18 cellular contexts compared by ENCODE assay signal in genomic region chr17:1625507-1626080, GRCh38. TPM values are rescaled to one million over a fixed set of nuclear protein-coding genes. Genes with fewer than 3 reads are reported as not detected.
DNase-seq lines count a peak whose midpoint lies in the region; ATAC-seq, FAIRE-seq and TF ChIP-seq lines count a peak whose summit lies in the region.
"Had no signal": no experiment of that assay in that cellular context is flagged by ENCODE, and none has a peak within 500 bp of the region (broad histone marks: within the 10 kb centered on the region; RNA-seq: fewer than 3 reads in every experiment).

No MANE protein-coding gene starts in this region.

- POLR2A ChIA-PET in CD4-positive, alpha-beta memory T cell (lab: Charles Lee; ENCODE audit: partially characterized antibody) = no interaction called here

- peaks cover 32% of the 10 kb centered on the region for H3K4me1 ChIP-seq in adipocyte (ENCODE audit: control insufficient read depth, insufficient read depth, low read length)
- H3K4me1 ChIP-seq in spleen = peaks cover 15 to 85% (median 62%) of the 10 kb centered on the region in 6 donors
- H3K4me1 ChIP-seq in CD4-positive, alpha-beta memory T cell (ENCODE audit: insufficient read depth, low read length) = peaks cover 22% of the 10 kb centered on the region

- peak overlapping the region; percentile 71 for H3K9ac ChIP-seq in adipocyte (ENCODE audit: low read length)

- no peak overlapping the region for H3K27ac Mint-ChIP-seq in CD4-positive, alpha-beta memory T cell

- 68 to 83% (median 73%) methylated on average over 9 of the region's 9 CpGs for WGBS in spleen, 5 donors

- H3K27me3 ChIP-seq in adipocyte (replicated peaks; ENCODE audit: control insufficient read depth, insufficient read depth, low read length) = no peaks in the 10 kb centered on the region
- H3K27me3 ChIP-seq in spleen (replicated peaks in 1 of 7) = no peaks in the 10 kb centered on the region
- peaks cover 8% of the 10 kb centered on the region for H3K27me3 ChIP-seq in CD4-positive, alpha-beta memory T cell (ENCODE audit: insufficient read depth, low read length)
- H3K27me3 ChIP-seq: brain microvascular endothelial cell, heart left ventricle had no signal

- no peak for ATAC-seq in GM18519 (IDR thresholded peaks at IDR 0.05; ENCODE audit: low FRiP score, unreplicated experiment)
- ATAC-seq: heart left ventricle, T-cell had no signal

- peaks cover 0 to 6% of the 10 kb centered on the region in 2 donors for H3K36me3 Mint-ChIP-seq in CD4-positive, alpha-beta memory T cell
- H3K36me3 Mint-ChIP-seq: T-cell had no signal

- H3K27ac ChIP-seq in spleen = peak overlapping the region in 6 of 8 donors; percentile 94 to 99 (median 96)
- H3K27ac ChIP-seq in CD4-positive, alpha-beta memory T cell (ENCODE audit: low read depth, low read length) = no peak overlapping the region
- H3K27ac ChIP-seq: brain microvascular endothelial cell had no signal

- TF ChIP-seq POLR2A in GM12891 (IDR thresholded peaks at IDR 0.05; ENCODE audit: low read depth, low read length) (no peak), spleen (IDR thresholded peaks at IDR 0.05) (no peak)

- H3K4me3 Mint-ChIP-seq in CD4-positive, alpha-beta memory T cell = peak overlapping the region in 1 of 8 donors; percentile 22

- FAIRE-seq in GM12891 (lab: Jason Lieb, UNC) (peak; percentile 72), RCC 7860 (lab: Jason Lieb, UNC) (no peak)
- FAIRE-seq: HTR-8/SVneo had no signal

- intact Hi-C loops in spleen (cut with DNase I; ENCODE audit: low total_unique reads) = loop anchor here (5.0 kb wide), 1 partner anchor 63 kb away; the partner anchor contains the start of gene PITPNA
- intact Hi-C loops in CD4-positive, alpha-beta memory T cell (cut with micrococcal nuclease) = loop anchor here (5.0 kb wide), 1 partner anchor 168 kb away; the partner anchor contains the start of gene CRK

- TF ChIP-seq CTCF in spleen (IDR thresholded peaks at IDR 0.05 in 8 of 11, conservative IDR thresholded peaks at IDR 0.05 in 3 of 11) = no peak

- CTCF ChIA-PET in CD4-positive, alpha-beta memory T cell (lab: Charles Lee; ENCODE audit: partially characterized antibody) = interaction anchor here (1.5 to 1.6 kb wide), 2 partner anchors 23 to 52 kb away, joined by 4 to 6 read pairs; partner anchors contain the start of gene RILP

- H3K27me3 Mint-ChIP-seq in CD4-positive, alpha-beta memory T cell = peaks cover 1% of the 10 kb centered on the region in 2 donors

- H3K4me3 ChIP-seq in adipocyte (ENCODE audit: low read length) (peak overlapping the region; percentile 92), spleen (peak overlapping the region in 2 of 8 donors; percentile 31 to 92)
- H3K4me3 ChIP-seq in CD4-positive, alpha-beta memory T cell (ENCODE audit: low read length in 2 of 2) = no peak overlapping the region
- H3K4me3 ChIP-seq: esophagus squamous epithelium had no signal

- DNase-seq in GM12891 (ENCODE audit: insufficient read length, low spot score) = no peak
- DNase-seq in adipocyte (ENCODE audit: low read depth) = no peak
- peak; percentile 45 for DNase-seq in medulla oblongata (ENCODE audit: extremely low spot score)
- no peak for DNase-seq in spleen
- no peak for DNase-seq in SKM-1 (lab: John Stamatoyannopoulos, UW; ENCODE audit: unreplicated experiment)
- DNase-seq in CD4-positive, alpha-beta memory T cell = no peak
- no peak for DNase-seq in RCC 7860 (ENCODE audit: low spot score)
- DNase-seq: activated naive CD4-positive, alpha-beta T cell treated with anti-CD3 and anti-CD28 coated beads, Interleukin-2, amount 50 U/mL, for 16 hours; brain microvascular endothelial cell; DMS79; esophagus squamous epithelium; GOT3; MV-4-11; NCI-H2081 treated with DMSO at 0.1 percent for 48 hours; T-cell had no signal

- H3K36me3 ChIP-seq in adipocyte (ENCODE audit: control insufficient read depth, insufficient read depth, low read length, severe bottlenecking) (peaks cover 6% of the 10 kb centered on the region), spleen (peaks cover 0 to 48% (median 2%) of the 10 kb centered on the region in 6 donors)
- no peaks in the 10 kb centered on the region for H3K36me3 ChIP-seq in CD4-positive, alpha-beta memory T cell (ENCODE audit: insufficient read depth, low read length)
- H3K36me3 ChIP-seq: brain microvascular endothelial cell, esophagus squamous epithelium had no signal

- H3K9me3 ChIP-seq in adipocyte (ENCODE audit: control insufficient read depth, low read length) (no peaks in the 10 kb centered on the region), spleen (no peaks in the 10 kb centered on the region)
- no peaks in the 10 kb centered on the region for H3K9me3 ChIP-seq in CD4-positive, alpha-beta memory T cell (ENCODE audit: control insufficient read depth in 1 of 2, low read length in 2 of 2)
- H3K9me3 ChIP-seq: esophagus squamous epithelium, heart left ventricle had no signal

- H3K9me3 Mint-ChIP-seq in CD4-positive, alpha-beta memory T cell = no peaks in the 10 kb centered on the region
- H3K9me3 Mint-ChIP-seq: T-cell had no signal

- peaks cover 3 to 27% (median 12%) of the 10 kb centered on the region in 4 donors for H3K4me1 Mint-ChIP-seq in CD4-positive, alpha-beta memory T cell

TF ChIP-seq in GM12891, 5 proteins besides CTCF, POLR2A, EP300 and RAD21:
- TF ChIP-seq POU2F2 (IDR thresholded peaks at IDR 0.05; ENCODE audit: low read depth, low read length) (no peak), TAF1 (IDR thresholded peaks at IDR 0.05; ENCODE audit: low read depth, low read length) (no peak), POLR2AphosphoS5 (IDR thresholded peaks at IDR 0.05; ENCODE audit: low read depth, low read length) (no peak), SPI1 (IDR thresholded peaks at IDR 0.05; ENCODE audit: low read depth, low read length) (no peak), PAX5 (IDR thresholded peaks at IDR 0.05; ENCODE audit: insufficient read depth, low read length, severe bottlenecking) (no peak)
TF ChIP-seq in GM12891: peak in this region for 0.

RNA-seq across cellular contexts. Expression of gene SLC43A2, which starts 3.0 kb away (rescaled TPM):
- polyA plus RNA-seq in GM12891 (2012; ENCODE audit: low read depth, missing spikeins) = 2.8 TPM
- 10 to 100 TPM; 51.1 to 84.6 (median 67.3) TPM for total RNA-seq in spleen
- 10 to 100 TPM; 12.6 to 26.8 (median 14.9) TPM for polyA plus RNA-seq in spleen
- total RNA-seq in CD4-positive, alpha-beta memory T cell = 1 to 10 TPM; 1.9 to 3.3 TPM
- under 1 TPM; 0.56 to 0.70 TPM for polyA plus RNA-seq in CD4-positive, alpha-beta memory T cell

RNA-seq across cellular contexts. Expression of gene SCARF1, which starts 19.9 kb away (rescaled TPM):
- 1.5 TPM for polyA plus RNA-seq in GM12891 (2012; ENCODE audit: low read depth, missing spikeins)
- total RNA-seq in spleen = 100 to 1,000 TPM in 2 of 7 donors, 10 to 100 TPM in 5; 55.5 to 112 (median 66.5) TPM
- polyA plus RNA-seq in spleen = 10 to 100 TPM in 2 of 3 donors, 1 to 10 TPM in 1; 5.1 to 31.2 (median 13.6) TPM
- 1 to 10 TPM; 1.6 TPM for total RNA-seq in CD4-positive, alpha-beta memory T cell
- under 1 TPM in 1 of 2 donors, not detected in 1; 0.21 TPM for polyA plus RNA-seq in CD4-positive, alpha-beta memory T cell

RNA-seq across cellular contexts. Expression of gene RILP, which starts 24.1 kb away (rescaled TPM):
- polyA plus RNA-seq in GM12891 (2012; ENCODE audit: low read depth, missing spikeins) = 2.0 TPM
- 10 to 100 TPM; 15.8 to 43.9 (median 28.9) TPM for total RNA-seq in spleen
- 10 to 100 TPM; 14.7 to 25.6 (median 17.4) TPM for polyA plus RNA-seq in spleen
- 1 to 10 TPM; 2.0 to 2.2 TPM for total RNA-seq in CD4-positive, alpha-beta memory T cell
- polyA plus RNA-seq in CD4-positive, alpha-beta memory T cell = 1 to 10 TPM; 4.2 to 4.9 TPM

RNA-seq across cellular contexts. Expression of gene PRPF8, which starts 59.1 kb away (rescaled TPM):
- 135 TPM for polyA plus RNA-seq in GM12891 (2012; ENCODE audit: low read depth, missing spikeins)
- 100 to 1,000 TPM; 210 to 320 (median 268) TPM for total RNA-seq in spleen
- 10 to 100 TPM; 67.2 to 91.8 (median 74.8) TPM for polyA plus RNA-seq in spleen
- 100 to 1,000 TPM; 429 to 464 TPM for total RNA-seq in CD4-positive, alpha-beta memory T cell
- 100 to 1,000 TPM in 1 of 2 donors, 10 to 100 TPM in 1; 87.9 to 225 TPM for polyA plus RNA-seq in CD4-positive, alpha-beta memory T cell

Comparison
In these comparisons a context has a peak if more than half of its experiments do, and no peak if none do; other contexts are left out.
1. RNA of gene SLC43A2, which starts 3.0 kb away (total RNA-seq): 51.1 to 84.6 TPM in spleen; 1.9 to 3.3 TPM in CD4-positive, alpha-beta memory T cell; every median in the first group is over 10 times any median in the second.
2. RNA of gene SCARF1, which starts 19.9 kb away (total RNA-seq): 55.5 to 112 TPM in spleen; 1.6 TPM in CD4-positive, alpha-beta memory T cell; every median in the first group is over 10 times any median in the second.
3. RNA of gene RILP, which starts 24.1 kb away (total RNA-seq): 15.8 to 43.9 TPM in spleen; 2.0 to 2.2 TPM in CD4-positive, alpha-beta memory T cell; every median in the first group is over 4 times any median in the second.